Comparison of ENCODE assay signal across 19 cellular contexts in the genomic region with DNA sequence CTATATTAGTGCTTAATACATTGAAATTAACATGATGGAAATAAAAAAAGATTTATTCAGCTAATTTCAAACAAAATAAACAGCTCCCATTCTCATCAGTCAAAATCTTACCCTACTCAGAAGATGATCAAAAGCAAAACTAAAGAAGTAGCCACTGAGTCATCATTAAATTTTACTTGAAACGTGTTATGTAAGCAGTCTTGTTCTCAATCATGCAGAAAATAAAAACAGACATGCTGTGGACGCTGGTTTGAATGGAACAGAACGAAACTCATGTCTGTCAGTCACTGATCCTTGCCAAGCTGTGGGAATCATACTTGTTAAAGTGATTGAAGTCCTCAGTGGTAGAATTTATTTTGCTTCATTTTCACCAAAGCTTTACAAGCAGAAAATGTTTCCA.
"Had no signal": no experiment of that assay in that cellular context is flagged by ENCODE, and none has a peak within 500 bp of the region (broad histone marks: within the 10 kb centered on the region; RNA-seq: fewer than 3 reads in every experiment).

No MANE protein-coding gene starts in this region.

- H3K9me3 Mint-ChIP-seq: activated T-helper 17 cell treated with anti-CD3 and anti-CD28 coated beads, Interleukin-2, amount 50 U/mL, for 72 hours had no signal

- H3K4me3 Mint-ChIP-seq: activated T-helper 17 cell treated with anti-CD3 and anti-CD28 coated beads, Interleukin-2, amount 50 U/mL, for 72 hours; memory B cell; naive thymus-derived CD4-positive, alpha-beta T cell; type B pancreatic cell had no signal

- H3K4me1 Mint-ChIP-seq: activated T-helper 17 cell treated with anti-CD3 and anti-CD28 coated beads, Interleukin-2, amount 50 U/mL, for 72 hours; memory B cell; naive thymus-derived CD4-positive, alpha-beta T cell had no signal

- H3K36me3 Mint-ChIP-seq: memory B cell; naive thymus-derived CD4-positive, alpha-beta T cell; type B pancreatic cell had no signal

- H3K27me3 Mint-ChIP-seq: type B pancreatic cell had no signal

- ATAC-seq: activated CD4-positive, CD25-positive, alpha-beta regulatory T cell treated with anti-CD3 and anti-CD28 coated beads, Interleukin-2, amount 50 U/mL, for 24 hours; activated T-helper 17 cell treated with anti-CD3 and anti-CD28 coated beads, Interleukin-2, amount 50 U/mL, for 72 hours; left ventricle myocardium superior; mucosa of descending colon; naive thymus-derived CD4-positive, alpha-beta T cell had no signal

- DNase-seq: activated CD4-positive, alpha-beta T cell treated with anti-CD3 and anti-CD28 coated beads, Interleukin-2, amount 50 U/mL, for 1 hour; activated CD8-positive, alpha-beta memory T cell treated with anti-CD3 and anti-CD28 coated beads for 24 hours; activated naive CD4-positive, alpha-beta T cell treated with Interleukin-2 at 50 U/mL for 16 hours; aorta; erythroblast; left ventricle myocardium superior; mucosa of descending colon; naive thymus-derived CD4-positive, alpha-beta T cell; small intestine; stimulated activated CD4-positive, alpha-beta T cell treated with anti-CD3 and anti-CD28 coated beads, Interleukin-4, amount 100 ng/mL, for 24 hours; stimulated activated naive CD4-positive, alpha-beta T cell; T-helper 1 cell; T1000 had no signal

- H3K27ac Mint-ChIP-seq: activated T-helper 17 cell treated with anti-CD3 and anti-CD28 coated beads, Interleukin-2, amount 50 U/mL, for 72 hours; memory B cell; naive thymus-derived CD4-positive, alpha-beta T cell; type B pancreatic cell had no signal

- H3K4me3 ChIP-seq: hepatocyte, mucosa of descending colon, right atrium auricular region had no signal
